9 cellular contexts compared by ENCODE assay signal in genomic region chr16:11076259-11077018, GRCh38.
DNase-seq lines count a peak whose midpoint lies in the region; ATAC-seq and FAIRE-seq lines count a peak whose summit lies in the region.
"Had no signal": no experiment of that assay in that cellular context is flagged by ENCODE, and none has a peak within 500 bp of the region (broad histone marks: within the 10 kb centered on the region; RNA-seq: fewer than 3 reads in every experiment).

No MANE protein-coding gene starts in this region.

- no peak overlapping the region for H3K4ac ChIP-seq in neuronal stem cell (ENCODE audit: low read length)

- H2AK5ac ChIP-seq in neuronal stem cell (ENCODE audit: low read depth, low read length) = no peak overlapping the region

- H3K4me1 ChIP-seq in neuronal stem cell (ENCODE audit: control insufficient read depth in 2 of 2, insufficient read depth in 1 of 2, low read depth in 1 of 2, low read length in 2 of 2) (peaks cover 0 to 8% of the 10 kb centered on the region in 2 donors), small intestine (ENCODE audit: control insufficient read depth in 2 of 2, insufficient read depth in 1 of 2, low read depth in 1 of 2, low read length in 1 of 2) (peaks cover 7 to 28% of the 10 kb centered on the region in 2 donors)

- H3K4me3 ChIP-seq in neuronal stem cell (ENCODE audit: low read length in 2 of 2) = no peak overlapping the region
- H3K4me3 ChIP-seq in small intestine (ENCODE audit: low read depth in 1 of 2, low read length in 2 of 2) = no peak overlapping the region

- no peak overlapping the region for H3K9ac ChIP-seq in neuronal stem cell (ENCODE audit: low read depth, low read length, poor library complexity)

- H2BK5ac ChIP-seq in neuronal stem cell (ENCODE audit: low read length) = no peak overlapping the region

- no peak overlapping the region for H4K8ac ChIP-seq in neuronal stem cell (ENCODE audit: low read depth, low read length)

- H4K91ac ChIP-seq in neuronal stem cell (ENCODE audit: low read depth, low read length, poor library complexity) = no peak overlapping the region

- intact Hi-C loops in Right ventricle myocardium superior (cut with DNase I) = no loop called here

- H3K23ac ChIP-seq in neuronal stem cell (ENCODE audit: low read depth, low read length, poor library complexity) = no peak overlapping the region

- no peaks in the 10 kb centered on the region for H3K79me1 ChIP-seq in neuronal stem cell (ENCODE audit: low read depth, low read length)

- WGBS in neuronal stem cell (ENCODE audit: extremely low coverage in 2 of 2, insufficient read length in 2 of 2, insufficient replicate concordance in 1 of 2), 2 donors = no CpG with 5 or more reads among the region's 13 CpGs
- WGBS in small intestine, 3 donors = 78 to 87% (median 85%) methylated on average over 13 of the region's 13 CpGs

- H3K9me3 ChIP-seq in neuronal stem cell (replicated peaks in 1 of 2; ENCODE audit: control insufficient read depth in 2 of 2, insufficient read depth in 1 of 2, low read depth in 1 of 2, low read length in 2 of 2) (no peaks in the 10 kb centered on the region), small intestine (ENCODE audit: control insufficient read depth, low read depth) (no peaks in the 10 kb centered on the region)

- H3K36me3 ChIP-seq in neuronal stem cell (replicated peaks in 1 of 2; ENCODE audit: control insufficient read depth in 2 of 2, insufficient read depth in 2 of 2, low read length in 2 of 2) (no peaks in the 10 kb centered on the region), small intestine (ENCODE audit: control insufficient read depth in 2 of 2, insufficient read depth in 2 of 2, low read length in 2 of 2) (peaks cover 0 to 1% of the 10 kb centered on the region in 2 donors)

- ATAC-seq in GM18867 (IDR thresholded peaks at IDR 0.05; ENCODE audit: unreplicated experiment) = peak; percentile 65
- peak; percentile 74 for ATAC-seq in HG02852 (IDR thresholded peaks at IDR 0.05; ENCODE audit: unreplicated experiment)
- ATAC-seq in Right ventricle myocardium superior (ENCODE audit: poor library complexity) = no peak

- H2BK12ac ChIP-seq in neuronal stem cell (ENCODE audit: low read length) = no peak overlapping the region

- H2BK15ac ChIP-seq in neuronal stem cell (ENCODE audit: low read length) = no peak overlapping the region

- no peak overlapping the region for H3K14ac ChIP-seq in neuronal stem cell (ENCODE audit: low read length)

- peak overlapping the region; percentile 20 for H3K18ac ChIP-seq in neuronal stem cell (ENCODE audit: low read length)

- H3K4me2 ChIP-seq in neuronal stem cell (ENCODE audit: insufficient read depth, low read length, poor library complexity, severe bottlenecking) = no peak overlapping the region

- H2AFZ ChIP-seq in neuronal stem cell (ENCODE audit: low read length) = no peak overlapping the region

- no peak for FAIRE-seq in small intestine (lab: Jason Lieb, UNC)
- FAIRE-seq: colon had no signal

- no peak overlapping the region for H2BK120ac ChIP-seq in neuronal stem cell (ENCODE audit: low read depth, low read length)

- no peak overlapping the region for H3K27ac ChIP-seq in neuronal stem cell (replicated peaks; ENCODE audit: low read length)
- H3K27ac ChIP-seq in small intestine (ENCODE audit: low read depth in 1 of 2, low read length in 1 of 2) = peak overlapping the region in 1 of 2 donors; percentile 12

- DNase-seq in activated CD4-positive, alpha-beta T cell treated with anti-CD3 and anti-CD28 coated beads for 48 hours = peak; percentile 87
- DNase-seq in neuronal stem cell (ENCODE audit: low spot score) (no peak), OCI-M1 (lab: John Stamatoyannopoulos, UW) (no peak), small intestine (no peak), 8988T (no peak), Right ventricle myocardium superior (no peak)

- H3K27me3 ChIP-seq in neuronal stem cell (ENCODE audit: control insufficient read depth in 3 of 3, insufficient read depth in 3 of 3, low read depth in 1 of 3, low read length in 3 of 3) (no peaks in the 10 kb centered on the region), small intestine (ENCODE audit: control insufficient read depth in 2 of 2, insufficient read depth in 2 of 2, low read length in 2 of 2) (no peaks in the 10 kb centered on the region)
